ENCODE assay signal across 8 cellular contexts in the genomic region with DNA sequence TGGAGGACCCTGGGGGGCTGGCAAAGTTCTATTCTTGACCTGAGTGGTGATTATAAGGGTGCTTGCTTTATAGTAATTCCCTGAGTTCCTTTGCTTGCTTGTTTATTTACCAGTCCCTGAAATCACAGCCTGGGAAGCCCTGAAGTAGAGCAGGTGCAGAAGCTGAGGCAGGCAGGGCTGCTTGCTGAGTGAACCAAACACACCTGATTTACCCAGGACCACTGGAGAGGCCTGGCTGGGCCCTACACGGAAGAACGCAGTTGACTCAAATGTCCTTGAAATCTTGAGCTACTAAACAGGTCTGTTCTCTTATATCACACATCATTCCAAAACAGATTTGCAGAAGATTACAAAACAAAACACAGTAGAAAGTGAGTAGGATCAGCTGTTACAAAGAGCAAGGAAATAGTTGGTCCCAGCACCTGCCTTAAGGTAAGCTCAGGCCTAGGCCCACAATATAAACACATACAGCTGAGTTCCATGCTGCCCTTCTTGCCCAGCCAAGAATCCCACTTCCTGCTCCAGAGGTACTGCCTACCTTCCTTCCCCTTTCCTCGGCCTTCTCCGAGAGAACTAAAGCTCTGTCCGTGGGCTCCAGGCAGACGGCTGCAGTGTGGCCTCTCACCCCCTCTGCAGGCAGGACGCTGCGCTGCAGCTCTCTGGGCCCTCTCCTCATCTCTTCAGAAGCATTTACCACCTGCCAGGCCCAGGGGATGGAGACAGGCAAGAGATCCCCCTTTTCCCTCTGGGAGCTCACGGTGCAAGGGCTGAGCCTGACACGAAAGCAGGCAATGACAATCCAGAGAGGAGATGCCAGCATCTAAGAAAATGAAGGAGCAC. TPM values are rescaled to one million over a fixed set of nuclear protein-coding genes. Genes with fewer than 3 reads are reported as not detected.
DNase-seq lines count a peak whose midpoint lies in the region; ATAC-seq and TF ChIP-seq lines count a peak whose summit lies in the region.

No MANE protein-coding gene starts in this region.

- H3K27me3 Mint-ChIP-seq in effector memory CD8-positive, alpha-beta T cell: no peaks in the 10 kb centered on the region

- H3K9me3 Mint-ChIP-seq in effector memory CD8-positive, alpha-beta T cell: no peaks in the 10 kb centered on the region

- H3K27ac Mint-ChIP-seq in effector memory CD8-positive, alpha-beta T cell: peak overlapping the region; percentile 17 to 39

- H3K36me3 Mint-ChIP-seq in effector memory CD8-positive, alpha-beta T cell (ENCODE audit: insufficient read depth): no peaks in the 10 kb centered on the region

- H3K4me3 Mint-ChIP-seq in effector memory CD8-positive, alpha-beta T cell: peak overlapping the region; percentile 12 to 21

- DNase-seq in BJ (ENCODE audit: low read depth) (no peak), HK-2 (ENCODE audit: unreplicated experiment) (peak; percentile 69), NCI-H82 treated with DMSO at 0.1 percent for 48 hours (lab: John Stamatoyannopoulos, UW; ENCODE audit: unreplicated experiment) (peak; percentile 53), midbrain (lab: John Stamatoyannopoulos, UW) (peak; percentile 71)
- peak; percentile 24 to 27 for DNase-seq in activated CD8-positive, alpha-beta memory T cell treated with anti-CD3 and anti-CD28 coated beads for 4 hours (ENCODE audit: low read depth in 2 of 2)
- DNase-seq in effector memory CD8-positive, alpha-beta T cell: peak; percentile 50 to 69 (median 61)
- DNase-seq in stimulated activated CD8-positive, alpha-beta memory T cell treated with anti-CD3 and anti-CD28 coated beads, Interleukin-4, amount 100 ng/mL, for 4 hours (ENCODE audit: low read depth in 2 of 2, low spot score in 1 of 2): peak; percentile 13 to 38

- ATAC-seq in GM19328 (IDR thresholded peaks at IDR 0.05; ENCODE audit: unreplicated experiment): peak; percentile 45
- peak; percentile 93 for ATAC-seq in effector memory CD8-positive, alpha-beta T cell (replicated peaks)

- CTCF ChIA-PET in BJ (lab: Yijun Ruan, JAX): interaction anchor here (0.6 to 6.9 kb wide), 41 partner anchors 8 to 1052 kb away, joined by 3 to 88 read pairs (median 4); partner anchors contain the start of gene TMEM9B

- POLR2A ChIA-PET in BJ (lab: Charles Lee): interaction anchor here (0.5 kb wide), 1 partner anchor 128 kb away, joined by 3 read pairs; no protein-coding TSS in a partner anchor

- H3K4me1 Mint-ChIP-seq in effector memory CD8-positive, alpha-beta T cell (ENCODE audit: low read depth in 2 of 2): peaks cover 8 to 11% of the 10 kb centered on the region in 2 donors

- TF ChIP-seq CTCF in BJ (IDR thresholded peaks at IDR 0.05; ENCODE audit: insufficient read depth, low read depth, low read length): peak; percentile 99

- no peaks in the 10 kb centered on the region for H3K27me3 ChIP-seq in BJ (ENCODE audit: control insufficient read depth, insufficient read depth, low read length)

- no peak overlapping the region for H3K4me3 ChIP-seq in BJ (ENCODE audit: low read depth, low read length)

- H3K36me3 ChIP-seq in BJ (ENCODE audit: control insufficient read depth, insufficient read depth, low read length): peaks cover 16% of the 10 kb centered on the region

RNA-seq across cellular contexts. Expression of gene SCUBE2, which starts 46.1 kb away (rescaled TPM):
- polyA plus RNA-seq in BJ (2011; rRNA removed): 1.4 and 2.0 TPM in 2 replicates
- polyA minus RNA-seq in BJ (2011; rRNA and poly(A)+ RNA removed): 2.5 and 2.7 TPM in 2 replicates
